ENCODE assay signal across 16 cellular contexts in genomic region chr20:1757072-1757471, GRCh38.
DNase-seq lines count a peak whose midpoint lies in the region; ATAC-seq and TF ChIP-seq lines count a peak whose summit lies in the region.
"Had no signal": no experiment of that assay in that cellular context is flagged by ENCODE, and none has a peak within 500 bp of the region (broad histone marks: within the 10 kb centered on the region; RNA-seq: fewer than 3 reads in every experiment).

No MANE protein-coding gene starts in this region.

- no peaks in the 10 kb centered on the region for H3K36me3 Mint-ChIP-seq in endothelial cell (ENCODE audit: low read depth, unreplicated experiment)
- H3K36me3 Mint-ChIP-seq: WTC11 had no signal

- peaks cover 0 to 13% (median 0%) of the 10 kb centered on the region in 4 donors for H3K4me1 ChIP-seq in Peyer's patch
- H3K4me1 ChIP-seq in aorta (ENCODE audit: control insufficient read depth in 1 of 2, insufficient read depth in 2 of 2, low read length in 2 of 2): no peaks in the 10 kb centered on the region
- H3K4me1 ChIP-seq: breast epithelium had no signal

- H3K4me3 Mint-ChIP-seq in endothelial cell (ENCODE audit: unreplicated experiment): no peak overlapping the region
- H3K4me3 Mint-ChIP-seq: activated naive CD8-positive, alpha-beta T cell treated with anti-CD3 and anti-CD28 coated beads, Interleukin-2, amount 50 U/mL, for 24 hours; T-cell; WTC11 had no signal

- H3K27me3 ChIP-seq in Peyer's patch (no peaks in the 10 kb centered on the region), aorta (ENCODE audit: control insufficient read depth in 1 of 2, insufficient read depth in 2 of 2, low read length in 1 of 2) (no peaks in the 10 kb centered on the region)
- H3K27me3 ChIP-seq: breast epithelium had no signal

- H3K36me3 ChIP-seq in Peyer's patch (no peaks in the 10 kb centered on the region), aorta (ENCODE audit: control insufficient read depth in 1 of 2, insufficient read depth in 2 of 2, low read length in 1 of 2) (no peaks in the 10 kb centered on the region)
- H3K36me3 ChIP-seq: breast epithelium had no signal

- H3K9me3 ChIP-seq in Peyer's patch: no peaks in the 10 kb centered on the region
- H3K9me3 ChIP-seq in aorta (ENCODE audit: control insufficient read depth, low read length): no peaks in the 10 kb centered on the region
- H3K9me3 ChIP-seq: breast epithelium had no signal

- H3K4me3 ChIP-seq in Peyer's patch: no peak overlapping the region
- H3K4me3 ChIP-seq in aorta (ENCODE audit: low read length in 2 of 2): no peak overlapping the region
- H3K4me3 ChIP-seq: breast epithelium had no signal

- no peaks in the 10 kb centered on the region for H3K27me3 Mint-ChIP-seq in endothelial cell (ENCODE audit: unreplicated experiment)

- no peak for ATAC-seq in aorta (ENCODE audit: low FRiP score)
- ATAC-seq: activated naive CD8-positive, alpha-beta T cell treated with anti-CD3 and anti-CD28 coated beads, Interleukin-2, amount 50 U/mL, for 24 hours; T-cell; WTC11 had no signal

- peak overlapping the region in 3 of 4 donors; percentile 9 to 72 (median 48) for H3K27ac ChIP-seq in Peyer's patch
- peak overlapping the region; percentile 8 for H3K27ac ChIP-seq in epithelial cell of prostate
- peak overlapping the region; percentile 5 for H3K27ac ChIP-seq in temporal lobe (ENCODE audit: low read depth, low read length)
- H3K27ac ChIP-seq in aorta (ENCODE audit: low read depth in 1 of 2, low read length in 2 of 2): no peak overlapping the region
- H3K27ac ChIP-seq: breast epithelium, RWPE1 had no signal

- no peak for TF ChIP-seq POLR2A in Peyer's patch (IDR thresholded peaks at IDR 0.05)

- peak; percentile 9 for DNase-seq in KG1 (lab: John Stamatoyannopoulos, UW)
- DNase-seq in Peyer's patch: no peak
- DNase-seq in epithelial cell of prostate (ENCODE audit: low read depth, low spot score): no peak
- DNase-seq in retina: no peak
- no peak for DNase-seq in aorta
- no peak for DNase-seq in endothelial cell (ENCODE audit: low spot score)
- DNase-seq in NCI-H1417 treated with DMSO at 0.1 percent for 48 hours (lab: John Stamatoyannopoulos, UW): no peak
- DNase-seq: activated naive CD8-positive, alpha-beta T cell treated with anti-CD3 and anti-CD28 coated beads, Interleukin-2, amount 50 U/mL, for 24 hours; NCI-H1436 treated with DMSO at 0.1 percent for 48 hours; NCI-H774; stimulated activated CD4-positive, alpha-beta T cell treated with anti-CD3 and anti-CD28 coated beads, Interleukin-4, amount 100 ng/mL, for 24 hours; T-cell had no signal

- peaks cover 5% of the 10 kb centered on the region for H3K4me1 Mint-ChIP-seq in endothelial cell (ENCODE audit: unreplicated experiment)

- intact Hi-C loops in aorta (cut with DNase I): no loop called here

- H3K9me3 Mint-ChIP-seq in endothelial cell (ENCODE audit: unreplicated experiment): no peaks in the 10 kb centered on the region
- H3K9me3 Mint-ChIP-seq: WTC11 had no signal

- H3K27ac Mint-ChIP-seq in endothelial cell (ENCODE audit: unreplicated experiment): no peak overlapping the region
- H3K27ac Mint-ChIP-seq: activated naive CD8-positive, alpha-beta T cell treated with anti-CD3 and anti-CD28 coated beads, Interleukin-2, amount 50 U/mL, for 24 hours; T-cell; WTC11 had no signal

- no peak for TF ChIP-seq CTCF in Peyer's patch (IDR thresholded peaks at IDR 0.05)
- no peak for TF ChIP-seq CTCF in endothelial cell (IDR thresholded peaks at IDR 0.05; ENCODE audit: unreplicated experiment)

Comparison
In these comparisons a context has a peak if more than half of its experiments do, and no peak if none do; other contexts are left out.
1. H3K27ac ChIP-seq: peak in Peyer's patch (3 of 4), epithelial cell of prostate (single experiment) and temporal lobe (single experiment); none in aorta (0 of 2).